ENCODE assay signal across 1 cellular context in genomic region chr19:21127898-21128297, GRCh38.
TF ChIP-seq lines count a peak whose summit lies in the region.

No MANE protein-coding gene starts in this region.

TF ChIP-seq in HepG2, 621 proteins besides CTCF, POLR2A, EP300 and RAD21:
- TF ChIP-seq EEA1 (CRISPR knock-in tag; IDR thresholded peaks at IDR 0.05; ENCODE audit: borderline replicate concordance) = no peak
- no peak for TF ChIP-seq ZBTB44 (CRISPR knock-in tag; IDR thresholded peaks at IDR 0.05)
- no peak for TF ChIP-seq ZNF768 (CRISPR knock-in tag; IDR thresholded peaks at IDR 0.05)
- TF ChIP-seq HNRNPLL (IDR thresholded peaks at IDR 0.05; ENCODE audit: low read depth, low read length, poor library complexity, severe bottlenecking) = no peak
- TF ChIP-seq TFAP4 (IDR thresholded peaks at IDR 0.05; ENCODE audit: borderline replicate concordance, low read depth) = no peak
- no peak for TF ChIP-seq RCOR2 (CRISPR knock-in tag; IDR thresholded peaks at IDR 0.05)
- no peak for TF ChIP-seq GABPB1 (CRISPR knock-in tag; IDR thresholded peaks at IDR 0.05)
- no peak for TF ChIP-seq ZUFSP (CRISPR knock-in tag; IDR thresholded peaks at IDR 0.05; ENCODE audit: borderline replicate concordance)
- no peak for TF ChIP-seq ZNF772 (CRISPR knock-in tag; IDR thresholded peaks at IDR 0.05)
- TF ChIP-seq ZNF775 (CRISPR knock-in tag; IDR thresholded peaks at IDR 0.05; ENCODE audit: borderline replicate concordance) = no peak
- TF ChIP-seq CBX2 (IDR thresholded peaks at IDR 0.05; ENCODE audit: low read depth, low read length) = no peak
- no peak for TF ChIP-seq CBX2 (CRISPR knock-in tag; IDR thresholded peaks at IDR 0.05; ENCODE audit: low read depth)
